Comparison of ENCODE assay signal across 16 cellular contexts in genomic region chr10:62813453-62813852, GRCh38. TPM values are rescaled to one million over a fixed set of nuclear protein-coding genes. Genes with fewer than 3 reads are reported as not detected.
DNase-seq lines count a peak whose midpoint lies in the region; ATAC-seq and TF ChIP-seq lines count a peak whose summit lies in the region.
"Had no signal": no experiment of that assay in that cellular context is flagged by ENCODE, and none has a peak within 500 bp of the region (broad histone marks: within the 10 kb centered on the region; RNA-seq: fewer than 3 reads in every experiment).

No MANE protein-coding gene starts in this region.

- H3K4me1 ChIP-seq in upper lobe of right lung = peaks cover 30% of the 10 kb centered on the region
- peaks cover 19% of the 10 kb centered on the region for H3K4me1 ChIP-seq in OCI-LY7 (ENCODE audit: insufficient read depth, low read length, poor library complexity, severe bottlenecking)

- no TSS peak for BruUV-seq in OCI-LY7 (replicated peaks; lab: Mats Ljungman, UMichigan)

- CTCF ChIA-PET in OCI-LY7 (lab: Charles Lee; ENCODE audit: unreplicated experiment) = no interaction called here

- peak overlapping the region; percentile 98 for H3K27ac Mint-ChIP-seq in activated T-helper 1 cell treated with anti-CD3 and anti-CD28 coated beads, Interleukin-12 subunit alpha, Interleukin-12 subunit beta, Interleukin-2, Interleukin-4 antibody, amounts not matched to agents 30 ng/mL and 10 ng/mL and 1 ng/mL, durations not matched to agents 14 hours and 24 hours and 36 hours
- H3K27ac Mint-ChIP-seq in naive B cell = peak overlapping the region in 3 of 6 donors; percentile 34 to 81 (median 76)
- H3K27ac Mint-ChIP-seq: effector memory CD8-positive, alpha-beta T cell had no signal

- no peak overlapping the region for H2AFZ ChIP-seq in OCI-LY7 (ENCODE audit: low read length)

- peak overlapping the region; percentile 98 for H3K4me3 Mint-ChIP-seq in activated T-helper 1 cell treated with anti-CD3 and anti-CD28 coated beads, Interleukin-12 subunit alpha, Interleukin-12 subunit beta, Interleukin-2, Interleukin-4 antibody, amounts not matched to agents 30 ng/mL and 10 ng/mL and 1 ng/mL, durations not matched to agents 14 hours and 24 hours and 36 hours
- peak overlapping the region in 7 of 8 donors; percentile 48 to 98 (median 90) for H3K4me3 Mint-ChIP-seq in naive B cell

- no peaks in the 10 kb centered on the region for H3K9me3 ChIP-seq in upper lobe of right lung
- no peaks in the 10 kb centered on the region for H3K9me3 ChIP-seq in OCI-LY7 (ENCODE audit: low read length)
- H3K9me3 ChIP-seq: Peyer's patch had no signal

- no peaks in the 10 kb centered on the region for H3K9me2 ChIP-seq in OCI-LY7 (ENCODE audit: insufficient read depth, low read length)

- H3K4me3 ChIP-seq in upper lobe of right lung (peak overlapping the region; percentile 21), OCI-LY7 (ENCODE audit: low read depth, low read length, poor library complexity, severe bottlenecking) (no peak overlapping the region)
- H3K4me3 ChIP-seq: Peyer's patch had no signal

- POLR2A ChIA-PET in OCI-LY7 (lab: Charles Lee) = no interaction called here

- peaks cover 16% of the 10 kb centered on the region for H4K20me1 ChIP-seq in OCI-LY7 (ENCODE audit: insufficient read depth, low read length)

- H3K27me3 Mint-ChIP-seq in activated T-helper 1 cell treated with anti-CD3 and anti-CD28 coated beads, Interleukin-12 subunit alpha, Interleukin-12 subunit beta, Interleukin-2, Interleukin-4 antibody, amounts not matched to agents 30 ng/mL and 10 ng/mL and 1 ng/mL, durations not matched to agents 14 hours and 24 hours and 36 hours (ENCODE audit: insufficient read depth) = peaks cover 14% of the 10 kb centered on the region
- peaks cover 0 to 11% (median 8%) of the 10 kb centered on the region in 3 donors for H3K27me3 Mint-ChIP-seq in naive B cell

- H3K4me2 ChIP-seq in OCI-LY7 (ENCODE audit: low read length) = no peak overlapping the region

- H3K27ac ChIP-seq in upper lobe of right lung (no peak overlapping the region), OCI-LY7 (ENCODE audit: low read depth, low read length, poor library complexity, severe bottlenecking) (no peak overlapping the region)
- H3K27ac ChIP-seq: Peyer's patch had no signal

- H3K4me1 Mint-ChIP-seq in activated T-helper 1 cell treated with anti-CD3 and anti-CD28 coated beads, Interleukin-12 subunit alpha, Interleukin-12 subunit beta, Interleukin-2, Interleukin-4 antibody, amounts not matched to agents 30 ng/mL and 10 ng/mL and 1 ng/mL, durations not matched to agents 14 hours and 24 hours and 36 hours (ENCODE audit: low read depth) = peaks cover 74% of the 10 kb centered on the region
- H3K4me1 Mint-ChIP-seq in naive B cell = peaks cover 49 to 66% (median 50%) of the 10 kb centered on the region in 3 donors

- H3K36me3 ChIP-seq in upper lobe of right lung (no peaks in the 10 kb centered on the region), OCI-LY7 (ENCODE audit: insufficient read depth, low read length) (peaks cover 27% of the 10 kb centered on the region)
- H3K36me3 ChIP-seq: Peyer's patch had no signal

- intact Hi-C loops in activated T-helper 1 cell treated with anti-CD3 and anti-CD28 coated beads, Interleukin-12 subunit alpha, Interleukin-12 subunit beta, Interleukin-2, Interleukin-4 antibody, amounts not matched to agents 30 ng/mL and 10 ng/mL and 1 ng/mL, durations not matched to agents 14 hours and 24 hours and 36 hours (cut with micrococcal nuclease) = loop anchor here (5.0 to 10.0 kb wide), 3 partner anchors 379 to 909 kb away; partner anchors contain the start of gene ARID5B
- intact Hi-C loops in upper lobe of right lung (cut with DNase I) = loop anchor here (10.0 kb wide), 1 partner anchor 369 kb away; no protein-coding TSS in a partner anchor
- intact Hi-C loops in OCI-LY7 (cut with micrococcal nuclease; ENCODE audit: unreplicated experiment) = loop anchor here (10.0 kb wide), 1 partner anchor 711 kb away; the partner anchor contains the start of gene REEP3

- ATAC-seq in naive B cell (ENCODE audit: low read depth in 2 of 2) = no peak
- no peak for ATAC-seq in upper lobe of right lung
- ATAC-seq: effector memory CD8-positive, alpha-beta T cell had no signal

- DNase-seq in stimulated activated CD4-positive, alpha-beta T cell treated with anti-CD3 and anti-CD28 coated beads, Interleukin-4, amount 100 ng/mL, for 1 hour = peak; percentile 9
- DNase-seq in stimulated activated CD4-positive, alpha-beta T cell treated with anti-CD3 and anti-CD28 coated beads, Interleukin-4, amount 100 ng/mL, for 24 hours = no peak
- DNase-seq in activated T-helper 1 cell treated with anti-CD3 and anti-CD28 coated beads, Interleukin-12 subunit alpha, Interleukin-12 subunit beta, Interleukin-2, Interleukin-4 antibody, amounts not matched to agents 30 ng/mL and 10 ng/mL and 1 ng/mL, durations not matched to agents 14 hours and 24 hours and 36 hours (ENCODE audit: low spot score) = no peak
- DNase-seq in naive B cell (no peak), upper lobe of right lung (no peak), LoVo (ENCODE audit: low spot score) (no peak), SK-N-DZ (ENCODE audit: low spot score) (no peak), OCI-LY7 (ENCODE audit: low spot score) (no peak)
- DNase-seq: AML-193; DMS79 treated with DMSO at 0.1 percent for 48 hours; effector memory CD8-positive, alpha-beta T cell; NCI-H2029 treated with DMSO at 0.1 percent for 48 hours; NCI-H69; nucleus accumbens; Peyer's patch; substantia nigra had no signal

- H3K79me2 ChIP-seq in OCI-LY7 (ENCODE audit: insufficient read depth, low read depth, low read length) = peaks cover 21% of the 10 kb centered on the region; the same call in 1 of the 2 replicates

- peaks cover 17% of the 10 kb centered on the region for H3K27me3 ChIP-seq in upper lobe of right lung

- TF ChIP-seq CTCF in upper lobe of right lung (IDR thresholded peaks at IDR 0.05) (no peak), OCI-LY7 (conservative IDR thresholded peaks at IDR 0.05; ENCODE audit: low read length) (no peak)

- H3K9me3 Mint-ChIP-seq in activated T-helper 1 cell treated with anti-CD3 and anti-CD28 coated beads, Interleukin-12 subunit alpha, Interleukin-12 subunit beta, Interleukin-2, Interleukin-4 antibody, amounts not matched to agents 30 ng/mL and 10 ng/mL and 1 ng/mL, durations not matched to agents 14 hours and 24 hours and 36 hours = no peaks in the 10 kb centered on the region
- no peaks in the 10 kb centered on the region for H3K9me3 Mint-ChIP-seq in naive B cell
- H3K9me3 Mint-ChIP-seq: effector memory CD8-positive, alpha-beta T cell had no signal

- H3K36me3 Mint-ChIP-seq in activated T-helper 1 cell treated with anti-CD3 and anti-CD28 coated beads, Interleukin-12 subunit alpha, Interleukin-12 subunit beta, Interleukin-2, Interleukin-4 antibody, amounts not matched to agents 30 ng/mL and 10 ng/mL and 1 ng/mL, durations not matched to agents 14 hours and 24 hours and 36 hours (ENCODE audit: low read depth) = peaks cover 64% of the 10 kb centered on the region
- no peaks in the 10 kb centered on the region for H3K36me3 Mint-ChIP-seq in naive B cell

RNA-seq across cellular contexts. Expression of gene EGR2, which starts 2.7 kb away (rescaled TPM):
- total RNA-seq in activated T-helper 1 cell treated with anti-CD3 and anti-CD28 coated beads, Interleukin-12 subunit alpha, Interleukin-12 subunit beta, Interleukin-2, Interleukin-4 antibody, amounts not matched to agents 30 ng/mL and 10 ng/mL and 1 ng/mL, durations not matched to agents 14 hours and 24 hours and 36 hours = 268 and 282 TPM in 2 replicates
- 1 to 10 TPM; 1.7 to 8.6 (median 3.5) TPM for polyA plus RNA-seq in naive B cell (ENCODE audit: low read depth in 6 of 6)
- total RNA-seq in upper lobe of right lung = 41.4 TPM
- 0.03 TPM in 1 of 2 replicates, not detected in the other for polyA plus RNA-seq in SK-N-DZ (2014; cell fraction: cytosol; rRNA removed)
- 0.06 and 0.42 TPM in 2 replicates for polyA plus RNA-seq in SK-N-DZ (2014; cell fraction: nucleus; rRNA removed)
- 0.08 TPM in 1 of 2 replicates, not detected in the other for total RNA-seq in OCI-LY7 (2014; rRNA removed; shearing (Covaris generic))
- 0.19 and 0.30 TPM in 2 replicates for total RNA-seq in OCI-LY7 (2022)

RNA-seq across cellular contexts. Expression of gene ADO, which starts 8.9 kb away (rescaled TPM):
- 52.3 and 55.8 TPM in 2 replicates for total RNA-seq in activated T-helper 1 cell treated with anti-CD3 and anti-CD28 coated beads, Interleukin-12 subunit alpha, Interleukin-12 subunit beta, Interleukin-2, Interleukin-4 antibody, amounts not matched to agents 30 ng/mL and 10 ng/mL and 1 ng/mL, durations not matched to agents 14 hours and 24 hours and 36 hours
- polyA plus RNA-seq in naive B cell (ENCODE audit: low read depth in 6 of 6) = 1 to 10 TPM; 1.4 to 4.9 (median 3.8) TPM
- total RNA-seq in upper lobe of right lung (16.5 TPM), OCI-LY7 (2022) (30.3 and 33.9 TPM in 2 replicates)
- polyA plus RNA-seq in SK-N-DZ (2014; cell fraction: cytosol; rRNA removed) = 31.6 and 32.8 TPM in 2 replicates
- polyA plus RNA-seq in SK-N-DZ (2014; cell fraction: nucleus; rRNA removed) = 19.1 and 22.0 TPM in 2 replicates
- 33.1 and 43.1 TPM in 2 replicates for total RNA-seq in OCI-LY7 (2014; rRNA removed; shearing (Covaris generic))

Comparison
In these comparisons a context has a peak if more than half of its experiments do, and no peak if none do; other contexts are left out.
1. RNA of gene EGR2, which starts 2.7 kb away (total RNA-seq): 268 to 282 TPM in activated T-helper 1 cell treated with anti-CD3 and anti-CD28 coated beads, Interleukin-12 subunit alpha, Interleukin-12 subunit beta, Interleukin-2, Interleukin-4 antibody, amounts not matched to agents 30 ng/mL and 10 ng/mL and 1 ng/mL, durations not matched to agents 14 hours and 24 hours and 36 hours and 41.4 TPM in upper lobe of right lung (single experiment); 0.08 to 0.30 TPM in OCI-LY7; every median in the first group is over 10 times any median in the second.